11 cellular contexts compared by ENCODE assay signal in the genomic region with DNA sequence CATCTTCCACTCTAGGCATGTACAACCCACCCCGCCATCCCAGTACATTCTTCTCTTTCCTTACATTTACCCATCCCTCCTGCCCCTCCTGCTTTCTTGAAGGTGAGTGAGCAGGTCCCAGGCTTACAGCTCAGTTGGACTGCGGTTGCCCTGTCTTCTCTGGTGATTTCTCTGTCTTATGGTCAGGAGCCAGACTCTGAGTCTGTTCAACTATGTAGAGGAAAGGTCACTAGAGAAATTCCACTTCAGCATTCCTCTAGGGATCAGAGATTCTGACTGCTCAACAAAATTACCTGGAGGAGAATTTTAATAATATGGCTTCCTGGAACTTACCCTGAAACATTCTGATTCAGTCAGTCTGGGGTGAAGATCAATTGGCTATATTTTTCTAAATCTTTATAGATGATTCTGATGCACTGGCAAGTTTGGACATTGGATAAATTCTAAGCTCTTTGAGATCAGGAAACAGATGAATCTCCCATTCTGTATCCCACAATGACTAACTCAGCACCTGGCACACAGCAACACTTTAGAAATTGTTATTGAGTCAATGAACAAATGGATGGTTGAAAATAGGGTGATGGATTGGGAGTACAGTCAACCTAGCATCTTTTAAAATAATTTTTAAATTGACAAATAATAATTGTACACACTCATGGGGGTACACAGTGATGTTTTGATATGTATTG.
DNase-seq lines count a peak whose midpoint lies in the region; FAIRE-seq and TF ChIP-seq lines count a peak whose summit lies in the region.
"Had no signal": no experiment of that assay in that cellular context is flagged by ENCODE, and none has a peak within 500 bp of the region (broad histone marks: within the 10 kb centered on the region; RNA-seq: fewer than 3 reads in every experiment).

No MANE protein-coding gene starts in this region.

- peak overlapping the region; percentile 26 for H3K4me2 ChIP-seq in fibroblast of lung (ENCODE audit: extremely low read depth, insufficient read depth, low read length)

- H3K27ac ChIP-seq in SJCRH30 = peak overlapping the region; percentile 9; the same call in 1 of the 2 replicates
- peak overlapping the region; percentile 98 for H3K27ac ChIP-seq in fibroblast of lung (ENCODE audit: insufficient read depth, low read length)
- H3K27ac ChIP-seq in skeletal muscle tissue (ENCODE audit: low read depth, low read length) = peak overlapping the region; percentile 88

- FAIRE-seq in H54 (lab: Jason Lieb, UNC) = peak; percentile 72

- no peak for TF ChIP-seq POLR2A in H54 (IDR thresholded peaks at IDR 0.05; ENCODE audit: low read depth, low read length)

- H3K4me3 ChIP-seq in SJCRH30 (no peak overlapping the region), fibroblast of lung (replicated peaks in 1 of 4; ENCODE audit: control extremely low read depth in 1 of 4, insufficient read depth in 1 of 4, low read depth in 3 of 4, low read length in 4 of 4) (no peak overlapping the region), skeletal muscle tissue (ENCODE audit: low read length in 3 of 3) (no peak overlapping the region)

- H4K20me1 ChIP-seq in fibroblast of lung (ENCODE audit: control insufficient read depth, extremely low read depth, insufficient read depth, low read length) = no peaks in the 10 kb centered on the region

- H3K79me2 ChIP-seq in fibroblast of lung (ENCODE audit: control insufficient read depth, insufficient read depth, low read length) = peaks cover 4% of the 10 kb centered on the region

- no peak overlapping the region for H2AFZ ChIP-seq in fibroblast of lung (ENCODE audit: low read length)

- DNase-seq in H54 (ENCODE audit: insufficient read length, low spot score) = peak; percentile 72
- no peak for DNase-seq in SJCRH30
- peak; percentile 61 to 88 for DNase-seq in fibroblast of lung (ENCODE audit: low read depth in 2 of 2)
- DNase-seq in NCI-H2227 (lab: John Stamatoyannopoulos, UW; ENCODE audit: unreplicated experiment) = no peak
- DNase-seq in T-helper 2 cell = no peak
- DNase-seq in activated gamma-delta T cell (lab: John Stamatoyannopoulos, UW) = no peak
- DNase-seq: GDM1, head of caudate nucleus, NCI-H187 treated with DMSO at 0.1 percent for 48 hours, SIG-M5 had no signal

- no peaks in the 10 kb centered on the region for H3K9me3 ChIP-seq in SJCRH30 (replicated peaks)
- no peaks in the 10 kb centered on the region for H3K9me3 ChIP-seq in fibroblast of lung (ENCODE audit: control insufficient read depth, insufficient read depth, low read depth, low read length)
- no peaks in the 10 kb centered on the region for H3K9me3 ChIP-seq in skeletal muscle tissue (ENCODE audit: control insufficient read depth in 3 of 3, low read length in 3 of 3)

- no peaks in the 10 kb centered on the region for H3K27me3 ChIP-seq in SJCRH30
- H3K27me3 ChIP-seq in fibroblast of lung (ENCODE audit: control insufficient read depth, insufficient read depth, low read length) = no peaks in the 10 kb centered on the region
- peaks cover 0 to 2% (median 0%) of the 10 kb centered on the region in 3 donors for H3K27me3 ChIP-seq in skeletal muscle tissue (ENCODE audit: control insufficient read depth in 3 of 3, insufficient read depth in 3 of 3, low read length in 3 of 3)

- peaks cover 55% of the 10 kb centered on the region for H3K4me1 ChIP-seq in SJCRH30
- peaks cover 60% of the 10 kb centered on the region for H3K4me1 ChIP-seq in fibroblast of lung (ENCODE audit: control insufficient read depth, extremely low read depth, insufficient read depth, low read length)
- H3K4me1 ChIP-seq in skeletal muscle tissue (ENCODE audit: control insufficient read depth in 3 of 3, insufficient read depth in 3 of 3, low read length in 3 of 3) = peaks cover 19 to 64% (median 40%) of the 10 kb centered on the region in 3 donors

- H3K36me3 ChIP-seq in SJCRH30 (no peaks in the 10 kb centered on the region), fibroblast of lung (ENCODE audit: control insufficient read depth, insufficient read depth, low read length) (no peaks in the 10 kb centered on the region), skeletal muscle tissue (ENCODE audit: control insufficient read depth in 3 of 3, insufficient read depth in 3 of 3, low read length in 3 of 3) (no peaks in the 10 kb centered on the region)

- no peak for TF ChIP-seq CTCF in fibroblast of lung (conservative IDR thresholded peaks at IDR 0.05 in 1 of 2, IDR thresholded peaks at IDR 0.05 in 1 of 2; ENCODE audit: low read depth in 1 of 2, low read length in 2 of 2)

- H3K9ac ChIP-seq in fibroblast of lung (ENCODE audit: insufficient read depth, low read length) (no peak overlapping the region), skeletal muscle tissue (ENCODE audit: low read depth in 1 of 3, low read length in 3 of 3) (peak overlapping the region in 1 of 3 donors; percentile 48)

Comparison
In these comparisons a context has a peak if more than half of its experiments do, and no peak if none do; other contexts are left out.
1. DNase-seq: peak in H54 (single experiment) and fibroblast of lung (2 of 2); none in SJCRH30 (0 of 2), NCI-H2227 (single experiment), T-helper 2 cell (0 of 5) and activated gamma-delta T cell (single experiment).
2. H3K27ac ChIP-seq: peak in every context shown above with its lines; median percentile 98 in fibroblast of lung; 88 in skeletal muscle tissue; 9 in SJCRH30.